ENCODE assay signal across 16 cellular contexts in the genomic region with DNA sequence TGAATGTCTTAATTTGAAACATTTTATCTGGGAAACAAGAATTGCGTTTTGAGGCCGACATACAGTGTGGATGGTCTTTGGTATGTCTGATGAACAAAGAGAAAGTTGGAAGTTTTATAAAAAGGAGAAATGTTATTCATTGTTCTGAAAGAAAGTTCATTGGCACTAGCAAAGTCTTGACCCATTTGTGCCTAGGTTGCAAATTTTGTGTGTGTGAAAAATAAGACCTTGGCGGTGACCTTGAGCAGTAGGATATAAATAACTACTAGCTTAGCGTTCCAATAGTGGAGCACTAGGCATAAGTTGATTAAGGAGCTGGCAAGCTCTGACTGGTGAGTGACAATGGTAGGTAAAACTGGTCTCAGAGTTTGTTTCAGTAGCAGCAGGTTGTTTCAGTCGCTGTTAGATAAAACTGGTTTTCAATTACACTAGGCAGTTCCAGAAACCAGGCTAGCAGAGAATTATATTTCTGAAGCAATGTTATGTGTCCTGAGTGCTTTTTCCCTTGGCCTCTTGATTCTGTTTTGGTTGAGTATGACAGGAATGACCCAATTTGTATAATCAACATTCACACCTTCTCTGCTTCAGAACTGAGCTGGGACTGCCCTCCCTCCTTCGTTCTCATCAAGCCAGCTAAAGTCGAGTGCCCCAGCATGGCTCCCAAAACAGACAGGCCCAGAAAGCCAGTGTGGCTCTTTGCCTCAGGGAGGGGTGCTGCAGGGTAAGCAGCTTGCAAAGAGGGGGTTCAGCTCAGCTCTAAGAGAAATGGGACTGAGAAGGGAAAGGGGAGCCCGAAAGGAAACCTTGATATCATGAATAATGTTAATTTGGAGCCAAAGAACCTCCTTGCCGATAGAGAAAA.
DNase-seq lines count a peak whose midpoint lies in the region; ATAC-seq, FAIRE-seq and TF ChIP-seq lines count a peak whose summit lies in the region.
"Had no signal": no experiment of that assay in that cellular context is flagged by ENCODE, and none has a peak within 500 bp of the region (broad histone marks: within the 10 kb centered on the region; RNA-seq: fewer than 3 reads in every experiment).

No MANE protein-coding gene starts in this region.

- H3K9me3 ChIP-seq in A549 (no peaks in the 10 kb centered on the region), K562 (replicated peaks; ENCODE audit: control insufficient read depth, insufficient read depth, low read depth, low read length) (no peaks in the 10 kb centered on the region), pancreas (no peaks in the 10 kb centered on the region), smooth muscle cell (replicated peaks; ENCODE audit: low read depth) (no peaks in the 10 kb centered on the region)
- H3K9me3 ChIP-seq: BE2C had no signal

- no peak overlapping the region for H3K4me3 Mint-ChIP-seq in stimulated activated naive B cell treated with anti-CD40 and anti-IgM and Interleukin-4, amounts not matched to agents 10 μg/mL and 1 μg/mL and 100 μg/mL, for 72 hours
- H3K4me3 Mint-ChIP-seq: CD4-positive, alpha-beta memory T cell had no signal

- H4K20me1 ChIP-seq in K562 (replicated peaks; ENCODE audit: control insufficient read depth, insufficient read depth, low read length) = no peaks in the 10 kb centered on the region
- no peaks in the 10 kb centered on the region for H4K20me1 ChIP-seq in smooth muscle cell (ENCODE audit: low read depth)

- no peaks in the 10 kb centered on the region for H3K9me3 Mint-ChIP-seq in stimulated activated naive B cell treated with anti-CD40 and anti-IgM and Interleukin-4, amounts not matched to agents 10 μg/mL and 1 μg/mL and 100 μg/mL, for 72 hours

- no peaks in the 10 kb centered on the region for H3K36me3 Mint-ChIP-seq in stimulated activated naive B cell treated with anti-CD40 and anti-IgM and Interleukin-4, amounts not matched to agents 10 μg/mL and 1 μg/mL and 100 μg/mL, for 72 hours
- H3K36me3 Mint-ChIP-seq: CD4-positive, alpha-beta memory T cell had no signal

- H3K9me1 ChIP-seq in K562 (ENCODE audit: control insufficient read depth, insufficient read depth, low read length) = no peaks in the 10 kb centered on the region

- FAIRE-seq in A549 (lab: Jason Lieb, UNC) (no peak), K562 (lab: Jason Lieb, UNC) (no peak), pancreas (lab: Jason Lieb, UNC) (no peak)
- FAIRE-seq: A204.1, GM12878, GM18507, H54 had no signal

- no peak overlapping the region for H2AFZ ChIP-seq in K562 (ENCODE audit: low read depth, low read length)
- no peak overlapping the region for H2AFZ ChIP-seq in smooth muscle cell (ENCODE audit: low read depth)

- no peak overlapping the region for H3K27ac Mint-ChIP-seq in stimulated activated naive B cell treated with anti-CD40 and anti-IgM and Interleukin-4, amounts not matched to agents 10 μg/mL and 1 μg/mL and 100 μg/mL, for 72 hours
- H3K27ac Mint-ChIP-seq: CD4-positive, alpha-beta memory T cell had no signal

- intact Hi-C loops in K562 (cut with micrococcal nuclease) (no loop called here), left cardiac atrium (cut with DNase I) (no loop called here), pancreas (cut with DNase I) (no loop called here)

- POLR2A ChIA-PET in A549 (lab: Yijun Ruan, JAX) = no interaction called here
- POLR2A ChIA-PET in K562 (lab: Yijun Ruan, JAX) = no interaction called here

- no peaks in the 10 kb centered on the region for H3K4me1 Mint-ChIP-seq in stimulated activated naive B cell treated with anti-CD40 and anti-IgM and Interleukin-4, amounts not matched to agents 10 μg/mL and 1 μg/mL and 100 μg/mL, for 72 hours
- H3K4me1 Mint-ChIP-seq: CD4-positive, alpha-beta memory T cell had no signal

- no peaks in the 10 kb centered on the region for H3K27me3 Mint-ChIP-seq in stimulated activated naive B cell treated with anti-CD40 and anti-IgM and Interleukin-4, amounts not matched to agents 10 μg/mL and 1 μg/mL and 100 μg/mL, for 72 hours

- TF ChIP-seq CTCF in A549 (IDR thresholded peaks at IDR 0.05) = no peak
- TF ChIP-seq CTCF in K562 (IDR thresholded peaks at IDR 0.05 in 2 of 3, conservative IDR thresholded peaks at IDR 0.05 in 1 of 3; ENCODE audit: insufficient read depth in 2 of 3, low read depth in 1 of 3, low read length in 3 of 3) = no peak
- TF ChIP-seq CTCF in pancreas (IDR thresholded peaks at IDR 0.05) = no peak
- no peak for TF ChIP-seq CTCF in smooth muscle cell (IDR thresholded peaks at IDR 0.05; ENCODE audit: borderline replicate concordance, insufficient read depth, poor library complexity, severe bottlenecking)

- H3K4me3 ChIP-seq in A549 (no peak overlapping the region), K562 (no peak overlapping the region), pancreas (no peak overlapping the region), smooth muscle cell (no peak overlapping the region)
- H3K4me3 ChIP-seq: GM12878 had no signal

- H3F3A ChIP-seq in smooth muscle cell (ENCODE audit: low read depth) = no peaks in the 10 kb centered on the region

- H3K27me3 ChIP-seq in K562 (ENCODE audit: control insufficient read depth in 2 of 2, insufficient read depth in 2 of 2, low read length in 2 of 2) = peaks cover 0 to 7% of the 10 kb centered on the region in 2 experiments; a peak in 2 of 5 replicates
- no peaks in the 10 kb centered on the region for H3K27me3 ChIP-seq in pancreas
- H3K27me3 ChIP-seq in smooth muscle cell (ENCODE audit: low read depth) = peaks cover 37% of the 10 kb centered on the region
- H3K27me3 ChIP-seq: BE2C had no signal

- 8% methylated on average over 9 of the region's 9 CpGs for WGBS in A549 (ENCODE audit: missing lambda C conversion rate)
- whole genome bisulfite sequencing in K562 (ENCODE audit: insufficient coverage, low coverage, missing lambda C conversion rate) = under 1% methylated on average over 9 of the region's 9 CpGs
- WGBS in pancreas, 2 donors = 56 to 57% methylated on average over 9 of the region's 9 CpGs
- WGBS in smooth muscle cell (ENCODE audit: low lambda C conversion rate) = 95% methylated on average over 9 of the region's 9 CpGs

- no peak for ATAC-seq in A549
- no peak for ATAC-seq in K562
- peak; percentile 58 to 70 for ATAC-seq in left cardiac atrium
- ATAC-seq in pancreas = peak in 3 of 4 donors; percentile 25 to 93 (median 62)
- no peak for ATAC-seq in stimulated activated naive B cell treated with anti-CD40 and anti-IgM and Interleukin-4, amounts not matched to agents 10 μg/mL and 1 μg/mL and 100 μg/mL, for 72 hours (replicated peaks)
- ATAC-seq in HG02870 (IDR thresholded peaks at IDR 0.05; ENCODE audit: unreplicated experiment) = no peak
- ATAC-seq: GM12878, HCT116 had no signal

- H3K79me2 ChIP-seq in K562 (ENCODE audit: control insufficient read depth, insufficient read depth, low read length) (no peaks in the 10 kb centered on the region), smooth muscle cell (ENCODE audit: low read depth) (no peaks in the 10 kb centered on the region)

- no TSS peak for BruUV-seq in K562 (replicated peaks; lab: Mats Ljungman, UMichigan)

- H3K9ac ChIP-seq in K562 (ENCODE audit: insufficient read depth in 1 of 2, low read depth in 2 of 2, low read length in 2 of 2) (no peak overlapping the region), smooth muscle cell (ENCODE audit: low read depth) (no peak overlapping the region)

- H3K27ac ChIP-seq in A549 = no peak overlapping the region
- no peak overlapping the region for H3K27ac ChIP-seq in K562 (ENCODE audit: extremely low read depth, low read depth, low read length)
- H3K27ac ChIP-seq in pancreas = peak overlapping the region in 1 of 4 donors; percentile 2
- H3K27ac ChIP-seq in smooth muscle cell (ENCODE audit: low read depth) = no peak overlapping the region
- H3K27ac ChIP-seq: C4-2B had no signal

- H3K4me1 ChIP-seq in A549 (no peaks in the 10 kb centered on the region), K562 (replicated peaks in 1 of 2; ENCODE audit: control insufficient read depth in 2 of 2, insufficient read depth in 2 of 2, low read length in 2 of 2) (no peaks in the 10 kb centered on the region), pancreas (no peaks in the 10 kb centered on the region), smooth muscle cell (ENCODE audit: low read depth) (no peaks in the 10 kb centered on the region)
- H3K4me1 ChIP-seq: BE2C had no signal

- DNase-seq in A549 (ENCODE audit: low read depth in 1 of 2, low spot score in 1 of 2) (no peak), K562 (ENCODE audit: extremely low read depth in 1 of 4, low spot score in 3 of 4) (no peak), left cardiac atrium (no peak), pancreas (no peak), smooth muscle cell (lab: John Stamatoyannopoulos, UW; ENCODE audit: unreplicated experiment) (no peak)
- DNase-seq in stimulated activated naive B cell treated with anti-CD40 and anti-IgM and Interleukin-4, amounts not matched to agents 10 μg/mL and 1 μg/mL and 100 μg/mL, for 72 hours = no peak
- DNase-seq: BE2C; CD4-positive, alpha-beta memory T cell; DMS79 had no signal

- no peak for TF ChIP-seq EP300 in A549 (IDR thresholded peaks at IDR 0.05)
- no peak for TF ChIP-seq EP300 in K562 (IDR thresholded peaks at IDR 0.05; ENCODE audit: low read length)

- no peak for TF ChIP-seq RAD21 in A549 (conservative IDR thresholded peaks at IDR 0.05 in 1 of 2, IDR thresholded peaks at IDR 0.05 in 1 of 2)
- no peak for TF ChIP-seq RAD21 in K562 (CRISPR knock-in tag; conservative IDR thresholded peaks at IDR 0.05 in 1 of 2, IDR thresholded peaks at IDR 0.05 in 1 of 2)

- H3K4me2 ChIP-seq in A549 (no peak overlapping the region), K562 (ENCODE audit: insufficient read depth, low read length) (no peak overlapping the region), smooth muscle cell (no peak overlapping the region)

- CTCF ChIA-PET in A549 (lab: Yijun Ruan, JAX) = interaction anchor here (1.2 kb wide), 1 partner anchor 13 kb away, joined by 3 read pairs; no protein-coding TSS in a partner anchor
- CTCF ChIA-PET in K562 (lab: Yijun Ruan, JAX; ENCODE audit: low intra/inter-chr PET ratio) = no interaction called here

- in situ Hi-C loops in K562 (cut with MboI) = no loop called here

- no peak for TF ChIP-seq POLR2A in A549 (IDR thresholded peaks at IDR 0.05; ENCODE audit: low read length)
- TF ChIP-seq POLR2A in K562 (conservative IDR thresholded peaks at IDR 0.05) = no peak

- no peaks in the 10 kb centered on the region for H3K36me3 ChIP-seq in K562 (ENCODE audit: control insufficient read depth, insufficient read depth, low read length)
- no peaks in the 10 kb centered on the region for H3K36me3 ChIP-seq in pancreas
- no peaks in the 10 kb centered on the region for H3K36me3 ChIP-seq in smooth muscle cell (ENCODE audit: low read depth)
- H3K36me3 ChIP-seq: BE2C had no signal

Comparison
In these comparisons a context has a peak if more than half of its experiments do, and no peak if none do; other contexts are left out.
1. ATAC-seq: peak in left cardiac atrium (2 of 2) and pancreas (3 of 4); none in A549 (0 of 2), K562 (single experiment), stimulated activated naive B cell treated with anti-CD40 and anti-IgM and Interleukin-4, amounts not matched to agents 10 μg/mL and 1 μg/mL and 100 μg/mL, for 72 hours (0 of 2) and HG02870 (single experiment).
2. Of the 35 proteins assayed by ChIP-seq in both K562 and A549: peak only in K562: none; only in A549: MAFK; in both: none; in neither: 34.